Comparison of ENCODE assay signal across 26 cellular contexts in genomic region chr20:57274846-57275245, GRCh38. TPM values are rescaled to one million over a fixed set of nuclear protein-coding genes. Genes with fewer than 3 reads are reported as not detected.
"Had no signal": no experiment of that assay in that cellular context is flagged by ENCODE, and none has a peak within 500 bp of the region (broad histone marks: within the 10 kb centered on the region; RNA-seq: fewer than 3 reads in every experiment).

No MANE protein-coding gene starts in this region.

- H3K27ac ChIP-seq: dorsolateral prefrontal cortex, heart right ventricle, neutrophil, tibial artery had no signal

- ATAC-seq: heart right ventricle; stimulated activated effector memory CD8-positive, alpha-beta T cell treated with anti-CD3 and anti-CD28 coated beads, Interleukin-12 subunit alpha, Interleukin-12 subunit beta, amount 100 ng/mL, for 72 hours had no signal

- DNase-seq: cortex of kidney; dorsolateral prefrontal cortex; effector CD8-positive, alpha-beta T cell; heart right ventricle; hypothalamus; kidney glomerular epithelial cell; mesendoderm; naive B cell; small intestine; stimulated activated CD4-positive, alpha-beta T cell treated with anti-CD3 and anti-CD28 coated beads, Interleukin-12 subunit alpha, Interleukin-12 subunit beta, amount 100 ng/mL, for 4 hours; stimulated activated CD4-positive, alpha-beta T cell treated with anti-CD3 and anti-CD28 coated beads, Interleukin-4, amount 100 ng/mL, for 1 hour; stimulated activated CD8-positive, alpha-beta memory T cell treated with anti-CD3 and anti-CD28 coated beads, Interleukin-4, amount 100 ng/mL, for 48 hours; tibial artery had no signal

- H3K9me3 ChIP-seq: heart right ventricle, neutrophil, tibial artery had no signal

- H3K27ac Mint-ChIP-seq: naive B cell; stimulated activated effector memory CD8-positive, alpha-beta T cell treated with anti-CD3 and anti-CD28 coated beads, Interleukin-12 subunit alpha, Interleukin-12 subunit beta, amount 100 ng/mL, for 72 hours; stimulated activated naive CD8-positive, alpha-beta T cell treated with anti-CD3 and anti-CD28 coated beads, Interleukin-15, Interleukin-2, amounts not matched to agents 100 ng/mL and 50 ng/mL, for 24 hours had no signal

- H3K4me1 Mint-ChIP-seq: naive B cell; stimulated activated effector memory CD8-positive, alpha-beta T cell treated with anti-CD3 and anti-CD28 coated beads, Interleukin-12 subunit alpha, Interleukin-12 subunit beta, amount 100 ng/mL, for 72 hours had no signal

- H3K36me3 ChIP-seq: heart right ventricle, neutrophil, tibial artery had no signal

- H3K4me1 ChIP-seq: heart right ventricle, tibial artery had no signal

- H3K36me3 Mint-ChIP-seq: naive B cell; stimulated activated effector memory CD8-positive, alpha-beta T cell treated with anti-CD3 and anti-CD28 coated beads, Interleukin-12 subunit alpha, Interleukin-12 subunit beta, amount 100 ng/mL, for 72 hours had no signal

- H3K9me3 Mint-ChIP-seq: naive B cell; nephron; stimulated activated effector memory CD8-positive, alpha-beta T cell treated with anti-CD3 and anti-CD28 coated beads, Interleukin-12 subunit alpha, Interleukin-12 subunit beta, amount 100 ng/mL, for 72 hours; stimulated activated naive CD8-positive, alpha-beta T cell treated with anti-CD3 and anti-CD28 coated beads, Interleukin-15, Interleukin-2, amounts not matched to agents 100 ng/mL and 50 ng/mL, for 24 hours had no signal

- H3K4me3 ChIP-seq: dorsolateral prefrontal cortex, heart right ventricle, tibial artery had no signal

- H3K4me3 Mint-ChIP-seq: naive B cell; nephron; stimulated activated effector memory CD8-positive, alpha-beta T cell treated with anti-CD3 and anti-CD28 coated beads, Interleukin-12 subunit alpha, Interleukin-12 subunit beta, amount 100 ng/mL, for 72 hours; stimulated activated naive CD8-positive, alpha-beta T cell treated with anti-CD3 and anti-CD28 coated beads, Interleukin-15, Interleukin-2, amounts not matched to agents 100 ng/mL and 50 ng/mL, for 24 hours had no signal

RNA-seq across cellular contexts. Expression of gene BMP7, which starts 8.4 kb away (rescaled TPM):
- total RNA-seq: glomerular endothelial cell, liver, lung microvascular endothelial cell, osteocyte, pulmonary artery endothelial cell had no signal
- polyA plus RNA-seq: liver had no signal

RNA-seq across cellular contexts. Expression of gene SPO11, which starts 54.8 kb away (rescaled TPM):
- total RNA-seq: dorsolateral prefrontal cortex, frontal cortex, glomerular endothelial cell, heart right ventricle, liver, lung microvascular endothelial cell, osteocyte, pulmonary artery endothelial cell, temporal lobe, ureter had no signal
- polyA plus RNA-seq: esophagus, heart right ventricle, liver, small intestine had no signal
